ENCODE assay signal across 2 cellular contexts in genomic region chr4:11801466-11802446, GRCh38.
A peak's percentile ranks its signal among the peaks of the same experiment; 100 is the strongest.
TF ChIP-seq lines count a peak whose summit lies in the region.

No MANE protein-coding gene starts in this region.

TF ChIP-seq in GM23338, 12 proteins besides CTCF, POLR2A, EP300 and RAD21:
- TF ChIP-seq JUNB (IDR thresholded peaks at IDR 0.05; ENCODE audit: unreplicated experiment) = no peak
- no peak for TF ChIP-seq EZH2 (IDR thresholded peaks at IDR 0.05; ENCODE audit: low read depth, unreplicated experiment)
TF ChIP-seq in GM23338: peak in this region for 0.

TF ChIP-seq in endothelial cell of umbilical vein, 7 proteins besides CTCF, POLR2A, EP300 and RAD21:
- peak; percentile 90 for TF ChIP-seq GATA2 (IDR thresholded peaks at IDR 0.05; ENCODE audit: insufficient read depth, insufficient read length, low read depth, low read length)
- peak; percentile 58 for TF ChIP-seq FOS (IDR thresholded peaks at IDR 0.05; ENCODE audit: borderline replicate concordance, insufficient read depth, low read length)
- peak; percentile 50 for TF ChIP-seq JUN (IDR thresholded peaks at IDR 0.05; ENCODE audit: borderline replicate concordance, insufficient read depth, insufficient read length, low read depth)
- TF ChIP-seq, protein P1, sequence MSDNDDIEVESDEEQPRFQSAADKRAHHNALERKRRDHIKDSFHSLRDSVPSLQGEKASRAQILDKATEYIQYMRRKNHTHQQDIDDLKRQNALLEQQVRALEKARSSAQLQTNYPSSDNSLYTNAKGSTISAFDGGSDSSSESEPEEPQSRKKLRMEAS (IDR thresholded peaks at IDR 0.05; ENCODE audit: insufficient read depth, insufficient read length) = no peak
- TF ChIP-seq POLR2AphosphoS5 (IDR thresholded peaks at IDR 0.05; ENCODE audit: insufficient read depth, low read depth, low read length) = peak; percentile 62
